28 cellular contexts compared by ENCODE assay signal in genomic region chr1:97044159-97044760, GRCh38.
"Had no signal": no experiment of that assay in that cellular context is flagged by ENCODE, and none has a peak within 500 bp of the region (broad histone marks: within the 10 kb centered on the region; RNA-seq: fewer than 3 reads in every experiment).

No MANE protein-coding gene starts in this region.

- H3K27me3 ChIP-seq: colonic mucosa, esophagus squamous epithelium, heart right ventricle, left lung, neural progenitor cell, right lobe of liver, suprapubic skin, transverse colon had no signal

- ATAC-seq: heart right ventricle; left cardiac atrium; left lung; naive thymus-derived CD4-positive, alpha-beta T cell had no signal

- H3K4me1 ChIP-seq: colonic mucosa, esophagus squamous epithelium, left lung, neural progenitor cell, parathyroid adenoma, right lobe of liver, suprapubic skin, transverse colon had no signal

- H3K27ac ChIP-seq: colonic mucosa, esophagus squamous epithelium, heart right ventricle, left lung, neural progenitor cell, parathyroid adenoma, right lobe of liver, suprapubic skin, transverse colon had no signal

- H3K4me3 ChIP-seq: colonic mucosa, esophagus squamous epithelium, heart right ventricle, left lung, neural progenitor cell, right lobe of liver, suprapubic skin, transverse colon had no signal

- H3K9me3 ChIP-seq: colonic mucosa, esophagus squamous epithelium, suprapubic skin had no signal

- H3K9ac ChIP-seq: neural progenitor cell, parathyroid adenoma had no signal

- H2AFZ ChIP-seq: neural progenitor cell, parathyroid adenoma had no signal

- FAIRE-seq: endometrium, small intestine had no signal

- H3K4me3 Mint-ChIP-seq: dendritic cell treated with granulocyte-macrophage colony-stimulating factor and Interleukin-4, amounts not matched to agents 40 ng/mL and 50 ng/mL, for 4 days; naive thymus-derived CD4-positive, alpha-beta T cell; nephron; neural progenitor cell; stimulated activated naive CD8-positive, alpha-beta T cell treated with anti-CD3 and anti-CD28 coated beads, Interleukin-15, Interleukin-2, amounts not matched to agents 100 ng/mL and 50 ng/mL, for 24 hours had no signal

- H3K4me1 Mint-ChIP-seq: neural progenitor cell had no signal

- H3K4me2 ChIP-seq: neural progenitor cell had no signal

- DNase-seq: central memory CD4-positive, alpha-beta T cell; colonic mucosa; effector memory CD4-positive, alpha-beta T cell; erythroblast; esophagus squamous epithelium; foreskin melanocyte; glutamatergic neuron; heart right ventricle; hippocampal formation; left cardiac atrium; mesenchymal stem cell; midbrain; naive thymus-derived CD4-positive, alpha-beta T cell; right lobe of liver; small intestine; stimulated activated CD4-positive, alpha-beta T cell treated with anti-CD3 and anti-CD28 coated beads, Interleukin-1b, Interleukin-23, amount 100 ng/mL, for 48 hours; stimulated activated CD4-positive, alpha-beta T cell treated with anti-CD3 and anti-CD28 coated beads, Interleukin-4, amount 100 ng/mL, for 1 hour; stimulated activated CD8-positive, alpha-beta memory T cell treated with anti-CD3 and anti-CD28 coated beads, Interleukin-4, amount 100 ng/mL, for 48 hours; transverse colon had no signal

- H3K27ac Mint-ChIP-seq: dendritic cell treated with granulocyte-macrophage colony-stimulating factor and Interleukin-4, amounts not matched to agents 40 ng/mL and 50 ng/mL, for 4 days; naive thymus-derived CD4-positive, alpha-beta T cell; nephron; neural progenitor cell; progenitor cell of endocrine pancreas; stimulated activated naive CD8-positive, alpha-beta T cell treated with anti-CD3 and anti-CD28 coated beads, Interleukin-15, Interleukin-2, amounts not matched to agents 100 ng/mL and 50 ng/mL, for 24 hours had no signal

- H3K36me3 ChIP-seq: colonic mucosa, esophagus squamous epithelium, heart right ventricle, left lung, neural progenitor cell, right lobe of liver, suprapubic skin, transverse colon had no signal

- H3K27me3 Mint-ChIP-seq: dendritic cell treated with granulocyte-macrophage colony-stimulating factor and Interleukin-4, amounts not matched to agents 40 ng/mL and 50 ng/mL, for 4 days; progenitor cell of endocrine pancreas had no signal

- H3K79me2 ChIP-seq: parathyroid adenoma had no signal
